In the genomic region with DNA sequence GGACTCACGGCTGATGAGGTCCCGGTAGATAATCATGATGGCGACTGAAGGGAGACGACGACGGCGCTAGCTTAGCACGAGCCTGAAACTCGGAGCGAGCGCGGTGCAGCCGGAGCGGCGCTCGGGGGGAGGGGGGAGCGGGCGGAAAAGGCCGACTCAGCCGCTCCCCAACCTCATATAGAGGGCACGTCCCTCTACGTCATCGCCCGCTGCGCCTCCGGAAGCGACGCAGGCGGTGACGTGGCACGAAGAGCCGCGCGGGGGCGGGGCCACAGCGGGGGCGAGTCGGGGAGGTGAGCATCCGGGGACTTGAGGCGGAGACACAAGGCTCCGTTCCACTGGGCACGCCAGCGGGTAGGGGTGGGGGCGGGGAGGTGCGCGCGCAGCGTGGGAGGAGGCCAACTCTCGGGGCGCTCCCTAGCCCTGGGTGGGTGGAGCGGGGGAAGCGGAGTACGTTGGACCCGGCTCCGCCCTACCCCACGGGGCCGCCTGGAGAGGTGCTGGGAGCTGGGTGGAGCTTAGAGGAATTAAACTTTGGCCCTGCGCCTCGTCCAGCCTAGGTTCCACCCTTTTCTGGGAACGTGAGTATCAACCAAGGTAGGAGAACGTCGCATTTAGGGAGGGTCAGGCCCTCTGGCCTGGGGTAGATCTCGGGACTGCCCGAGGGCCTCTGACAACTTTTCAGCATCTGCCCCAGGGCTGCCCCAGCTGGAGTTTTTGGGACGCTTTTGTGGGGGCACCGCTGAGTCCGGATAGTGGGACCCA, we compare ENCODE assay signal across 8 cellular contexts. TPM values are rescaled to one million over a fixed set of nuclear protein-coding genes. Genes with fewer than 3 reads are reported as not detected.
DNase-seq lines count a peak whose midpoint lies in the region; ATAC-seq, FAIRE-seq and TF ChIP-seq lines count a peak whose summit lies in the region.

A gene (minus strand): TSS at position 150 of the 765 bp plus-strand sequence. CDS start 114 bp downstream, at position 36.

- POLR2A ChIA-PET in HepG2 (lab: Yijun Ruan, JAX): interaction anchor here (0.9 to 3.7 kb wide), 25 partner anchors 9 to 130 kb away, joined by 3 to 73 read pairs (median 6); a partner anchor contains a TSS

- peak within 1 kb of the TSS; percentile 98 to 100 (median 99) for H3K9ac ChIP-seq in BLaER1 treated with 17β-estradiol and CSF1 and Interleukin-3, amounts not matched to agents 10 nM and 100 nM
- peak within 1 kb of the TSS; percentile 99 for H3K9ac ChIP-seq in HepG2 (ENCODE audit: insufficient read depth, low read depth, low read length)

- no peaks in the 10 kb centered on the region for H3K27me3 ChIP-seq in BLaER1 treated with 17β-estradiol and CSF1 and Interleukin-3, amounts not matched to agents 10 nM and 100 nM
- H3K27me3 ChIP-seq in HepG2 (ENCODE audit: control insufficient read depth in 1 of 2, insufficient read depth in 2 of 2, low read length in 2 of 2): no peaks in the 10 kb centered on the region; a peak in 1 of 5 replicates

- peaks cover 52 to 67% (median 62%) of the 10 kb centered on the region in 11 experiments for H3K36me3 ChIP-seq in BLaER1 treated with 17β-estradiol and CSF1 and Interleukin-3, amounts not matched to agents 10 nM and 100 nM
- peaks cover 16 to 49% of the 10 kb centered on the region in 2 experiments for H3K36me3 ChIP-seq in HepG2 (replicated peaks in 1 of 2; ENCODE audit: control insufficient read depth in 1 of 2, insufficient read depth in 2 of 2, low read length in 2 of 2)

- peak within 1 kb of the TSS; percentile 91 for H3K4me3 Mint-ChIP-seq in dendritic cell treated with granulocyte-macrophage colony-stimulating factor and Interleukin-4, amounts not matched to agents 40 ng/mL and 50 ng/mL, for 4 days

- H3K9me3 ChIP-seq in BLaER1 treated with 17β-estradiol and CSF1 and Interleukin-3, amounts not matched to agents 10 nM and 100 nM (replicated peaks in 1 of 11): peaks cover 0 to 7% (median 0%) of the 10 kb centered on the region in 11 experiments; a peak in 3 of 22 replicates
- no peaks in the 10 kb centered on the region for H3K9me3 ChIP-seq in HepG2 (ENCODE audit: low read length)

- H3K4me1 Mint-ChIP-seq in dendritic cell treated with granulocyte-macrophage colony-stimulating factor and Interleukin-4, amounts not matched to agents 40 ng/mL and 50 ng/mL, for 4 days (ENCODE audit: low read depth): peaks cover 36% of the 10 kb centered on the region

- no TSS peak for BruUV-seq in HepG2 (replicated peaks; lab: Mats Ljungman, UMichigan)

- H3K4me2 ChIP-seq in BLaER1 treated with 17β-estradiol and CSF1 and Interleukin-3, amounts not matched to agents 10 nM and 100 nM: peak within 1 kb of the TSS; percentile 91 to 97 (median 93)
- H3K4me2 ChIP-seq in HepG2 (ENCODE audit: low read depth, low read length): peak within 1 kb of the TSS; percentile 93

- peaks cover 52% of the 10 kb centered on the region for H3K79me2 ChIP-seq in HepG2 (ENCODE audit: insufficient read depth, low read length)

- 0 out of 2 replicates have a peak, but pooled peaks have one; percentile 6 for TF ChIP-seq RAD21 in HepG2 (CRISPR knock-in tag; IDR thresholded peaks at IDR 0.05)

- DNase-seq in NCI-H748 (lab: John Stamatoyannopoulos, UW; ENCODE audit: unreplicated experiment) (peak; percentile 98), HepG2 (ENCODE audit: low spot score) (peak; percentile 96)
- peak; percentile 98 to 99 for DNase-seq in activated CD4-positive, alpha-beta T cell treated with anti-CD3 and anti-CD28 coated beads, Interleukin-2, amount 50 U/mL, for 24 hours (ENCODE audit: low read depth in 1 of 2, low spot score in 1 of 2)
- peak; percentile 99 for DNase-seq in stimulated activated CD4-positive, alpha-beta T cell treated with anti-CD3 and anti-CD28 coated beads, Interleukin-4, amount 100 ng/mL, for 1 hour

- peak within 1 kb of the TSS; percentile 21 for H2AFZ ChIP-seq in HepG2 (ENCODE audit: low read length)

- 0% methylated on average over 6 of the region's 67 CpGs for WGBS in HepG2 (ENCODE audit: low lambda C conversion rate)

- peak within 1 kb of the TSS; percentile 98 to 100 (median 99) for H3K27ac ChIP-seq in BLaER1 treated with 17β-estradiol and CSF1 and Interleukin-3, amounts not matched to agents 10 nM and 100 nM
- peak within 1 kb of the TSS; percentile 98 for H3K27ac ChIP-seq in HepG2 (ENCODE audit: extremely low read length, insufficient read depth, low read length)

- TF ChIP-seq EP300 in HepG2 (IDR thresholded peaks at IDR 0.05; ENCODE audit: low read depth in 2 of 2, low read length in 2 of 2) (peak; percentile 17 to 53; a peak in 3 of 4 replicates), HepG2 (CRISPR knock-in tag; IDR thresholded peaks at IDR 0.05; ENCODE audit: borderline replicate concordance) (no peak; the same call in 1 of the 2 replicates)

- H3K4me1 ChIP-seq in BLaER1 treated with 17β-estradiol and CSF1 and Interleukin-3, amounts not matched to agents 10 nM and 100 nM: peaks cover 39 to 49% (median 45%) of the 10 kb centered on the region in 10 experiments
- peaks cover 49% of the 10 kb centered on the region for H3K4me1 ChIP-seq in HepG2 (ENCODE audit: insufficient read depth, low read length)

- no peaks in the 10 kb centered on the region for H3K27me3 Mint-ChIP-seq in dendritic cell treated with granulocyte-macrophage colony-stimulating factor and Interleukin-4, amounts not matched to agents 40 ng/mL and 50 ng/mL, for 4 days

- peaks cover 43 to 47% (median 45%) of the 10 kb centered on the region in 11 experiments for H4K20me1 ChIP-seq in BLaER1 treated with 17β-estradiol and CSF1 and Interleukin-3, amounts not matched to agents 10 nM and 100 nM
- peaks cover 45% of the 10 kb centered on the region for H4K20me1 ChIP-seq in HepG2 (ENCODE audit: insufficient read depth, low read length)

- peak; percentile 85 to 91 for TF ChIP-seq POLR2A in HepG2 (IDR thresholded peaks at IDR 0.05; ENCODE audit: insufficient read depth in 1 of 2, low read depth in 2 of 2, low read length in 2 of 2)

- ATAC-seq in GM19351 (IDR thresholded peaks at IDR 0.05; ENCODE audit: unreplicated experiment) (peak; percentile 87), HG03521 (IDR thresholded peaks at IDR 0.05; ENCODE audit: unreplicated experiment) (peak; percentile 84), HepG2 (peak; percentile 96)

- TF ChIP-seq CTCF in HepG2 (CRISPR knock-in tag; IDR thresholded peaks at IDR 0.05): peak; percentile 17; the same call in 1 of the 2 replicates

- CTCF ChIA-PET in HepG2 (lab: Yijun Ruan, JAX; ENCODE audit: low intra/inter-chr PET ratio, low total read pairs): no interaction called here

- intact Hi-C loops in dendritic cell treated with granulocyte-macrophage colony-stimulating factor and Interleukin-4, amounts not matched to agents 40 ng/mL and 50 ng/mL, for 4 days (cut with micrococcal nuclease): loop anchor here (5.0 to 10.0 kb wide), 2 partner anchors 76 to 124 kb away; a partner anchor contains a TSS
- intact Hi-C loops in HepG2 (cut with micrococcal nuclease; ENCODE audit: unreplicated experiment): no loop called here

- FAIRE-seq in HepG2 (lab: Jason Lieb, UNC): peak; percentile 66

- H3K36me3 Mint-ChIP-seq in dendritic cell treated with granulocyte-macrophage colony-stimulating factor and Interleukin-4, amounts not matched to agents 40 ng/mL and 50 ng/mL, for 4 days (ENCODE audit: low read depth): peaks cover 77% of the 10 kb centered on the region

- peak within 1 kb of the TSS; percentile 72 to 96 (median 88) for H3K4me3 ChIP-seq in BLaER1 treated with 17β-estradiol and CSF1 and Interleukin-3, amounts not matched to agents 10 nM and 100 nM
- peak within 1 kb of the TSS; percentile 97 to 99 (median 97) for H3K4me3 ChIP-seq in HepG2 (replicated peaks in 1 of 3; ENCODE audit: insufficient read depth in 1 of 3, low read depth in 2 of 3, low read length in 3 of 3)

- H3K9me3 Mint-ChIP-seq in dendritic cell treated with granulocyte-macrophage colony-stimulating factor and Interleukin-4, amounts not matched to agents 40 ng/mL and 50 ng/mL, for 4 days: no peaks in the 10 kb centered on the region

- in situ Hi-C loops in HepG2 (cut with HindIII; ENCODE audit: extremely low pct_ligation_motif_present, low pct_unique_long_range_greater_than_20kb): no loop called here

- H3K27ac Mint-ChIP-seq in dendritic cell treated with granulocyte-macrophage colony-stimulating factor and Interleukin-4, amounts not matched to agents 40 ng/mL and 50 ng/mL, for 4 days: peak within 1 kb of the TSS; percentile 99

RNA-seq across cellular contexts. Expression of the gene that starts here (rescaled TPM):
- total RNA-seq in HepG2 (2016; rRNA removed; fragmentation: Illumina TruSeq; extraction: Trizol): 2,953 and 3,643 TPM in 2 replicates
- 5,303 and 6,664 TPM in 2 replicates for total RNA-seq in HepG2 (2016; cell fraction: cytosol; rRNA removed; fragmentation: Illumina TruSeq; extraction: Trizol; ENCODE audit: low read depth)
- total RNA-seq in HepG2 (2016; cell fraction: insoluble cytoplasmic fraction; rRNA removed; fragmentation: Illumina TruSeq; extraction: Trizol): 2,970 and 3,542 TPM in 2 replicates
- 9,739 and 11,902 TPM in 2 replicates for total RNA-seq in HepG2 (2016; cell fraction: membrane; rRNA removed; fragmentation: Illumina TruSeq; extraction: Trizol)
- total RNA-seq in HepG2 (2016; cell fraction: nucleus; rRNA removed; fragmentation: Illumina TruSeq; extraction: Trizol): 1,024 and 1,100 TPM in 2 replicates
- polyA plus RNA-seq in HepG2 (2011; rRNA removed): 3,043 and 3,594 TPM in 2 replicates
- polyA plus RNA-seq in HepG2 (2011; cell fraction: cytosol; rRNA removed): 2,836 and 4,004 TPM in 2 replicates
- polyA plus RNA-seq in HepG2 (2011; cell fraction: nucleus; rRNA removed): 570 and 845 TPM in 2 replicates
- 5,337 and 5,704 TPM in 2 replicates for polyA plus RNA-seq in HepG2 (2012)
- 11,602 and 12,956 TPM in 2 replicates for polyA plus RNA-seq in HepG2 (2016; cell fraction: cytosol; fragmentation: Illumina TruSeq; extraction: Trizol; ENCODE audit: low read depth)
- 5,783 and 5,848 TPM in 2 replicates for polyA plus RNA-seq in HepG2 (2016; cell fraction: insoluble cytoplasmic fraction; fragmentation: Illumina TruSeq; extraction: Trizol; ENCODE audit: low read depth)
- polyA plus RNA-seq in HepG2 (2016; cell fraction: membrane; fragmentation: Illumina TruSeq; extraction: Trizol; ENCODE audit: low read depth): 16,998 and 18,264 TPM in 2 replicates
- 2,722 and 2,790 TPM in 2 replicates for polyA plus RNA-seq in HepG2 (2016; cell fraction: nucleus; fragmentation: Illumina TruSeq; extraction: Trizol; ENCODE audit: insufficient read depth, low read depth)
- 500 and 577 TPM in 2 replicates for polyA minus RNA-seq in HepG2 (2011; rRNA and poly(A)+ RNA removed; ENCODE audit: low replicate concordance)
- polyA minus RNA-seq in HepG2 (2011; cell fraction: cytosol; rRNA and poly(A)+ RNA removed): 1,023 and 1,248 TPM in 2 replicates
- polyA minus RNA-seq in HepG2 (2011; cell fraction: nucleus; rRNA and poly(A)+ RNA removed): 474 and 559 TPM in 2 replicates

Comparison
In these comparisons a context has a peak if more than half of its experiments do, and no peak if none do; other contexts are left out.
1. Peak in every context shown above with its lines: DNase-seq, ATAC-seq, H3K4me3 ChIP-seq and H3K27ac ChIP-seq.